In the genomic region with DNA sequence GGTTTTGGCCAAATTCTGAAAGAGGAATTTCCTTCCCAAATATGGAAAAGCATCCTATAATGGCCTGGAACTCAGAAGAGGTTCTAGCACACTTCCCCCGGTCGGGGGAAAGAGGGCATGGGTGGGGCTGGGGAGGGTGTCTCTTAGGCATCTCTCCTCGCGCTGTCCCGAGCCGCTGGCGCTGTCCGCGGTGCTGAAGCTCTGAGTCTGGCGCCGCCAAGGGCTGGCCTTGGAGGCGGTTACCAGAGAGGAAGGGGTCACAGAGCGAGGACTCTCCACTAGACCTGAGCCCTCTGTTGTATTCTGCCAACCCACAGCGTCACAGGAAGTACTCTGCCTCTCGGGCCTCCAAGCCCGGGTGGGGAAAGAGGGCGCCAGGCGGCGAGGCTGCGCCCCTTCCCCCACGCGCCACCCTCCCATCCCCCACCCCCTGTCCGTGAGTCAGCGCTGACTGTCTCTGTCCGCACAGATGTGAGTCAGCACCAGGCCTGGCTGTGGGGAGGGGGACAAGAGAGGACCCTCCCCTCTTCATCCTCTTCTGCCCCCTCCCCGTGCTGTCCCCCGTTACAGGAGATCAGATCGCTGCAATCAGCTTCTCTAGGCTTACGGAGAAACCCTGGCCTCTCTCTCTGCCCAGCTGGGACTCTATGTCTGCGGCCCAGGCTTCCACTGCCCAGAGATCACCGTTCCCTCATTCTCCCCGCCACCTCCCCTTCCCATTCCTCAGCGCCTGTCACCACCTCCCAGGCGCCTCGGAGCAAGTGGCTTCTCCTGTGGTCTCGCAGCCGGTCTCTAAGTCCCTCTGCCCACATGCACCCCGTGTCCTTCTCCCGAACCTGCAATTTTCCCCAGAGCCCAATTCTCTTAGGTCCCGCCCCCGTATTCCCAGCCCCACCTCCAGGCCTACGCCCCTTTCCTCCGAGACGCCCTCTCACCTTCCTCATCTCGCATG, we compare ENCODE assay signal across 9 cellular contexts. TPM values are rescaled to one million over a fixed set of nuclear protein-coding genes. Genes with fewer than 3 reads are reported as not detected.
DNase-seq lines count a peak whose midpoint lies in the region; FAIRE-seq and TF ChIP-seq lines count a peak whose summit lies in the region.
"Had no signal": no experiment of that assay in that cellular context is flagged by ENCODE, and none has a peak within 500 bp of the region (broad histone marks: within the 10 kb centered on the region; RNA-seq: fewer than 3 reads in every experiment).

No MANE protein-coding gene starts in this region.

- H3K4me2 ChIP-seq in astrocyte (ENCODE audit: low read length), result peak overlapping the region; percentile 98

- H3K79me2 ChIP-seq in astrocyte (ENCODE audit: insufficient read depth, low read length), result no peaks in the 10 kb centered on the region

- peaks cover 6% of the 10 kb centered on the region for H4K20me1 ChIP-seq in astrocyte (ENCODE audit: insufficient read depth, low read length)

- no peak for FAIRE-seq in astrocyte (lab: Jason Lieb, UNC)

- peaks cover 10% of the 10 kb centered on the region for H3K27me3 Mint-ChIP-seq in astrocyte (ENCODE audit: low read depth, unreplicated experiment)

- peak overlapping the region; percentile 64 for H3K27ac ChIP-seq in astrocyte (ENCODE audit: low read depth, low read length)
- H3K27ac ChIP-seq in iPS-18a (ENCODE audit: low read length), result no peak overlapping the region

- peaks cover 12% of the 10 kb centered on the region for H3K27me3 ChIP-seq in astrocyte (ENCODE audit: insufficient read depth, low read length)
- peaks cover 52% of the 10 kb centered on the region for H3K27me3 ChIP-seq in iPS-18a (ENCODE audit: control insufficient read depth, insufficient read depth, low read length)

- no peaks in the 10 kb centered on the region for H3K36me3 ChIP-seq in astrocyte (ENCODE audit: insufficient read depth, low read length)
- H3K36me3 ChIP-seq in iPS-18a (ENCODE audit: control insufficient read depth, low read depth, low read length), result no peaks in the 10 kb centered on the region

- H3K36me3 Mint-ChIP-seq in astrocyte (ENCODE audit: low read depth, unreplicated experiment), result peaks cover 10% of the 10 kb centered on the region

- H3K4me3 Mint-ChIP-seq in astrocyte (ENCODE audit: unreplicated experiment), result peak overlapping the region; percentile 97

- H3K4me3 ChIP-seq in Jurkat, Clone E6-1 (ENCODE audit: low read length), result no peak overlapping the region
- H3K4me3 ChIP-seq in astrocyte (ENCODE audit: insufficient read depth, low read depth, low read length) (peak overlapping the region; percentile 57), iPS-18a (ENCODE audit: low read length) (peak overlapping the region; percentile 63)

- peaks cover 4% of the 10 kb centered on the region for H3K4me1 ChIP-seq in astrocyte (ENCODE audit: insufficient read depth, low read length)
- no peaks in the 10 kb centered on the region for H3K4me1 ChIP-seq in iPS-18a (ENCODE audit: control insufficient read depth, low read depth, low read length)

- H3K4me1 Mint-ChIP-seq in astrocyte (ENCODE audit: low read depth, unreplicated experiment), result no peaks in the 10 kb centered on the region

- H2AFZ ChIP-seq in astrocyte (ENCODE audit: low read depth, low read length), result peak overlapping the region; percentile 74

- DNase-seq in DMS79 (lab: John Stamatoyannopoulos, UW) (peak; percentile 30), T-helper 9 cell (peak; percentile 62), astrocyte (ENCODE audit: low read depth) (peak; percentile 45), NCI-H446 (lab: John Stamatoyannopoulos, UW) (no peak), NCI-H2029 (lab: John Stamatoyannopoulos, UW) (no peak)
- peak; percentile 44 for DNase-seq in Jurkat, Clone E6-1 (ENCODE audit: low read depth, low spot score)
- DNase-seq in stimulated activated CD4-positive, alpha-beta T cell treated with anti-CD3 and anti-CD28 coated beads, Interleukin-15, amount 100 ng/mL, for 1 hour (ENCODE audit: low read depth in 1 of 2, low spot score in 1 of 2), result peak; percentile 22 to 58

- H3K9ac ChIP-seq in astrocyte (ENCODE audit: low read length) (peak overlapping the region; percentile 74), iPS-18a (ENCODE audit: low read length) (no peak overlapping the region)

- H3K27ac Mint-ChIP-seq in astrocyte (ENCODE audit: unreplicated experiment), result peak overlapping the region; percentile 96

- H3K9me3 ChIP-seq in astrocyte (ENCODE audit: insufficient read depth, low read depth, low read length), result no peaks in the 10 kb centered on the region
- no peaks in the 10 kb centered on the region for H3K9me3 ChIP-seq in iPS-18a (ENCODE audit: control insufficient read depth, low read depth, low read length)

- no peaks in the 10 kb centered on the region for H3K9me3 Mint-ChIP-seq in astrocyte (ENCODE audit: unreplicated experiment)

- TF ChIP-seq CTCF in astrocyte (IDR thresholded peaks at IDR 0.05; ENCODE audit: insufficient read depth, low read depth, low read length), result no peak

RNA-seq across cellular contexts. Expression of gene PTPRN, which starts 0.8 kb away (rescaled TPM):
- polyA plus RNA-seq in Jurkat, Clone E6-1 (2012; ENCODE audit: insufficient read depth, insufficient read length), result not detected
- 76.6 and 88.2 TPM in 2 replicates for total RNA-seq in astrocyte

RNA-seq across cellular contexts. Expression of gene RESP18, which starts 24.1 kb away (rescaled TPM):
- polyA plus RNA-seq in Jurkat, Clone E6-1 (2012; ENCODE audit: insufficient read depth, insufficient read length), result not detected
- not detected in 2 replicates for total RNA-seq in astrocyte
- total RNA-seq: urinary bladder had no signal
- polyA plus RNA-seq: urinary bladder had no signal

RNA-seq across cellular contexts. Expression of gene DNAJB2, which starts 29.3 kb away (rescaled TPM):
- polyA plus RNA-seq in Jurkat, Clone E6-1 (2012; ENCODE audit: insufficient read depth, insufficient read length), result 22.2 TPM
- total RNA-seq in astrocyte, result 49.7 and 53.9 TPM in 2 replicates

RNA-seq across cellular contexts. Expression of gene TUBA4A, which starts 54.7 kb away (rescaled TPM):
- polyA plus RNA-seq in Jurkat, Clone E6-1 (2012; ENCODE audit: insufficient read depth, insufficient read length), result 8.2 TPM
- 18.0 and 19.7 TPM in 2 replicates for total RNA-seq in astrocyte

RNA-seq across cellular contexts. Expression of gene TUBA4B, which starts 55.4 kb away (rescaled TPM):
- not detected for polyA plus RNA-seq in Jurkat, Clone E6-1 (2012; ENCODE audit: insufficient read depth, insufficient read length)
- not detected in 2 replicates for total RNA-seq in astrocyte
- total RNA-seq: urinary bladder had no signal
- polyA plus RNA-seq: urinary bladder had no signal

Comparison
In these comparisons a context has a peak if more than half of its experiments do, and no peak if none do; other contexts are left out.
1. DNase-seq: peak in DMS79 (single experiment), Jurkat, Clone E6-1 (single experiment), T-helper 9 cell (single experiment), astrocyte (single experiment) and stimulated activated CD4-positive, alpha-beta T cell treated with anti-CD3 and anti-CD28 coated beads, Interleukin-15, amount 100 ng/mL, for 1 hour (2 of 2); none in NCI-H446 (0 of 2) and NCI-H2029 (single experiment).